ENCODE assay signal across 8 cellular contexts in genomic region chr11:5809122-5809519, GRCh38. TPM values are rescaled to one million over a fixed set of nuclear protein-coding genes. Genes with fewer than 3 reads are reported as not detected.
A peak's percentile ranks its signal among the peaks of the same experiment; 100 is the strongest.
DNase-seq lines count a peak whose midpoint lies in the region; ATAC-seq and TF ChIP-seq lines count a peak whose summit lies in the region.

No MANE protein-coding gene starts in this region.

- H3K4me3 Mint-ChIP-seq in activated T-cell treated with anti-CD3 and anti-CD28 coated beads, Interleukin-2, amount 50 U/mL, for 72 hours, result peak overlapping the region; percentile 76 to 91
- H3K4me3 Mint-ChIP-seq in type B pancreatic cell, result peak overlapping the region; percentile 87

- H3K9me3 Mint-ChIP-seq in activated T-cell treated with anti-CD3 and anti-CD28 coated beads, Interleukin-2, amount 50 U/mL, for 72 hours, result peaks cover 2% of the 10 kb centered on the region in 2 donors
- peaks cover 4% of the 10 kb centered on the region for H3K9me3 Mint-ChIP-seq in type B pancreatic cell

- DNase-seq in activated T-cell treated with anti-CD3 and anti-CD28 coated beads, Interleukin-2, amount 50 U/mL, for 72 hours, result peak; percentile 7
- DNase-seq in left colon (no peak), type B pancreatic cell (ENCODE audit: extremely low spot score, unreplicated experiment) (no peak), LoVo (ENCODE audit: low spot score) (no peak), COLO668 (lab: John Stamatoyannopoulos, UW; ENCODE audit: unreplicated experiment) (no peak), NCI-H1694 treated with DMSO at 0.1 percent for 48 hours (lab: John Stamatoyannopoulos, UW) (no peak)

- no peak for TF ChIP-seq CTCF in type B pancreatic cell (conservative IDR thresholded peaks at IDR 0.05)

- H3K36me3 Mint-ChIP-seq in activated T-cell treated with anti-CD3 and anti-CD28 coated beads, Interleukin-2, amount 50 U/mL, for 72 hours (ENCODE audit: insufficient read depth in 2 of 2), result peaks cover 2% of the 10 kb centered on the region in 2 donors
- no peaks in the 10 kb centered on the region for H3K36me3 Mint-ChIP-seq in type B pancreatic cell

- peaks cover 12% of the 10 kb centered on the region for H3K4me1 Mint-ChIP-seq in activated T-cell treated with anti-CD3 and anti-CD28 coated beads, Interleukin-2, amount 50 U/mL, for 72 hours (ENCODE audit: low read depth)
- H3K4me1 Mint-ChIP-seq in type B pancreatic cell (ENCODE audit: unreplicated experiment), result peaks cover 10% of the 10 kb centered on the region

- peak; percentile 7 for ATAC-seq in GM19025 (IDR thresholded peaks at IDR 0.05; ENCODE audit: low read depth, unreplicated experiment)
- ATAC-seq in HG02938 (IDR thresholded peaks at IDR 0.05; ENCODE audit: unreplicated experiment), result peak; percentile 46
- peak; percentile 57 to 62 for ATAC-seq in activated T-cell treated with anti-CD3 and anti-CD28 coated beads, Interleukin-2, amount 50 U/mL, for 72 hours (replicated peaks in 1 of 2)
- ATAC-seq in left colon, result peak; percentile 30

- peak overlapping the region; percentile 71 for H3K27ac Mint-ChIP-seq in activated T-cell treated with anti-CD3 and anti-CD28 coated beads, Interleukin-2, amount 50 U/mL, for 72 hours
- peak overlapping the region; percentile 77 for H3K27ac Mint-ChIP-seq in type B pancreatic cell

- intact Hi-C loops in left colon (cut with DNase I, micrococcal nuclease), result loop anchor here in 1 of 2 donors (5.0 to 10.0 kb wide), 2 partner anchors 337 to 684 kb away; no protein-coding TSS in a partner anchor

- H3K27me3 Mint-ChIP-seq in activated T-cell treated with anti-CD3 and anti-CD28 coated beads, Interleukin-2, amount 50 U/mL, for 72 hours (ENCODE audit: low read depth), result peaks cover 21% of the 10 kb centered on the region
- H3K27me3 Mint-ChIP-seq in type B pancreatic cell, result peaks cover 29% of the 10 kb centered on the region

RNA-seq across cellular contexts. Expression of gene OR52N2, which starts 0.4 kb away (rescaled TPM):
- not detected for total RNA-seq in activated T-cell treated with anti-CD3 and anti-CD28 coated beads, Interleukin-2, amount 50 U/mL, for 72 hours
- total RNA-seq in left colon, result not detected
- not detected in 2 replicates for total RNA-seq in type B pancreatic cell (ENCODE audit: low replicate concordance)

RNA-seq across cellular contexts. Expression of gene OR52N1, which starts 18.1 kb away (rescaled TPM):
- total RNA-seq in activated T-cell treated with anti-CD3 and anti-CD28 coated beads, Interleukin-2, amount 50 U/mL, for 72 hours, result under 1 TPM in 1 of 2 donors, not detected in 1; 0.23 TPM
- not detected for total RNA-seq in left colon
- total RNA-seq in type B pancreatic cell (ENCODE audit: low replicate concordance), result not detected in 2 replicates

RNA-seq across cellular contexts. Expression of gene OR52N5, which starts 26.0 kb away (rescaled TPM):
- total RNA-seq in activated T-cell treated with anti-CD3 and anti-CD28 coated beads, Interleukin-2, amount 50 U/mL, for 72 hours, result not detected
- not detected for total RNA-seq in left colon
- total RNA-seq in type B pancreatic cell (ENCODE audit: low replicate concordance), result not detected in 2 replicates

RNA-seq across cellular contexts. Expression of gene OR52E6, which starts 32.6 kb away (rescaled TPM):
- total RNA-seq in activated T-cell treated with anti-CD3 and anti-CD28 coated beads, Interleukin-2, amount 50 U/mL, for 72 hours, result not detected
- not detected for total RNA-seq in left colon
- not detected in 2 replicates for total RNA-seq in type B pancreatic cell (ENCODE audit: low replicate concordance)

RNA-seq across cellular contexts. Expression of gene OR52E8, which starts 48.4 kb away (rescaled TPM):
- not detected for total RNA-seq in activated T-cell treated with anti-CD3 and anti-CD28 coated beads, Interleukin-2, amount 50 U/mL, for 72 hours
- total RNA-seq in left colon (not detected), type B pancreatic cell (ENCODE audit: low replicate concordance) (not detected in 2 replicates)

Comparison
In these comparisons a context has a peak if more than half of its experiments do, and no peak if none do; other contexts are left out.
1. ATAC-seq: peak in every context shown above with its lines; median percentile 60 in activated T-cell treated with anti-CD3 and anti-CD28 coated beads, Interleukin-2, amount 50 U/mL, for 72 hours; 46 in HG02938; 30 in left colon; 7 in GM19025.
2. DNase-seq: peak in activated T-cell treated with anti-CD3 and anti-CD28 coated beads, Interleukin-2, amount 50 U/mL, for 72 hours (2 of 2); none in left colon (0 of 2), type B pancreatic cell (single experiment), LoVo (single experiment), COLO668 (single experiment) and NCI-H1694 treated with DMSO at 0.1 percent for 48 hours (single experiment).